In the genomic region with DNA sequence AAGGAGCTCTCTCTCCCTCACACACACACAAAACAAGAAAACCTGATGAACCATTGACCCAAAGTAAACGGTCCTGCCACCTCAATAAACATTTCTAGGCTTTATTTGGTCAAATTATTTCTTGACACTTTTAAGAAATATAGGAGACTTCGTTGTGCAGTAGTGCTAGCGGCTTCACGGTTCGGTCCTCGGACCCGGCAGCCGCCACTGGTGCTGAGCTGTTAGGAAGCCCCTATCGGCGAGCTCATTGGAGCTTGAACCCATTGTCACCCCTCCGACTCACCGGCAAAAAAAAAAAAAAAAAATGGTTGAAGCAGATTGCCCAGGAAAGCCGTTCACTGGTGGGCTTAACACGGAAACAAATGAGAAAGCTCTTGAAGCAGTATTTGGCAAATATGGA, we compare ENCODE assay signal across 3 cellular contexts.
"Had no signal": no experiment of that assay in that cellular context is flagged by ENCODE, and none has a peak within 500 bp of the region (broad histone marks: within the 10 kb centered on the region; RNA-seq: fewer than 3 reads in every experiment).

No MANE protein-coding gene starts in this region.

- DNase-seq: IMR-90, KBM-7, KG1 had no signal
